In the genomic region with DNA sequence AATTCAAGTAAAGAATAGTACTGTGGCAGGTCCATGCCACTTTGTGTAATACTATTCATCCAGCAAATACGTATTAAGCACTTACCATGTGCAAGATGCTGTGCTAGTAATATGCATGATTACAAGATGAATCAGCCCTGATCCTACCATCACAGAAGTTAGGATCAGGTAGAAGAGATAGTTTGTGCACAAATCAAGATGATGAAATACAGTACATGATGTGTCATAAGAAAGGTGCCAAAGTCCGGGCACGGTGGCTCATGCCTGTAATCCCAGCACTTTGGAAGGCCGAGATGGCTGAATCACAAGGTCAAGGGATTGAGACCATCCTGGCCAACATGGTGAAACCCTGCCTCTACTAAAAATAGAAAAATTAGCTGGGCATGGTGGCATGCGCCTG, we compare ENCODE assay signal across 21 cellular contexts. TPM values are rescaled to one million over a fixed set of nuclear protein-coding genes. Genes with fewer than 3 reads are reported as not detected.
DNase-seq lines count a peak whose midpoint lies in the region; ATAC-seq, FAIRE-seq and TF ChIP-seq lines count a peak whose summit lies in the region.
"Had no signal": no experiment of that assay in that cellular context is flagged by ENCODE, and none has a peak within 500 bp of the region (broad histone marks: within the 10 kb centered on the region; RNA-seq: fewer than 3 reads in every experiment).

No MANE protein-coding gene starts in this region.

- FAIRE-seq in HepG2 (lab: Jason Lieb, UNC) = no peak
- FAIRE-seq: urothelium cell line had no signal

- POLR2A ChIA-PET in HepG2 (lab: Yijun Ruan, JAX) = no interaction called here

- TF ChIP-seq CTCF in AG10803 (conservative IDR thresholded peaks at IDR 0.05; ENCODE audit: low read length) (no peak), HepG2 (CRISPR knock-in tag; IDR thresholded peaks at IDR 0.05) (no peak), esophagus squamous epithelium (IDR thresholded peaks at IDR 0.05) (no peak)

- peaks cover 9% of the 10 kb centered on the region for H3K4me1 Mint-ChIP-seq in activated T-cell treated with anti-CD3 and anti-CD28 coated beads, Interleukin-2, amount 50 U/mL, for 4 hours (ENCODE audit: low read depth)
- H3K4me1 Mint-ChIP-seq: nephron had no signal

- H3K4me1 ChIP-seq in HepG2 (ENCODE audit: insufficient read depth, low read length) = peaks cover 9% of the 10 kb centered on the region
- H3K4me1 ChIP-seq in esophagus squamous epithelium = no peaks in the 10 kb centered on the region

- H3K9me3 ChIP-seq in HepG2 (ENCODE audit: low read length) = no peaks in the 10 kb centered on the region
- H3K9me3 ChIP-seq in esophagus squamous epithelium = no peaks in the 10 kb centered on the region

- H3K4me3 Mint-ChIP-seq in activated T-cell treated with anti-CD3 and anti-CD28 coated beads, Interleukin-2, amount 50 U/mL, for 4 hours = no peak overlapping the region
- H3K4me3 Mint-ChIP-seq: activated naive CD8-positive, alpha-beta T cell treated with anti-CD3 and anti-CD28 coated beads, Interleukin-2, amount 10 ng/mL, durations not matched to agents 7 days and 5 days; CD8-positive, alpha-beta T cell; nephron had no signal

- H3K27me3 ChIP-seq in HepG2 (ENCODE audit: control insufficient read depth in 1 of 2, insufficient read depth in 2 of 2, low read length in 2 of 2) (no peaks in the 10 kb centered on the region), esophagus squamous epithelium (no peaks in the 10 kb centered on the region)
- H3K27me3 ChIP-seq: brain microvascular endothelial cell had no signal

- H3K79me2 ChIP-seq in HepG2 (ENCODE audit: insufficient read depth, low read length) = no peaks in the 10 kb centered on the region

- DNase-seq in AG10803 (ENCODE audit: low read depth) (peak; percentile 48), HT1080 (ENCODE audit: low read depth) (peak; percentile 75), amniotic epithelial cell (ENCODE audit: low read depth) (peak; percentile 83), HepG2 (ENCODE audit: low spot score) (no peak), NOMO-1 treated with DMSO at 0.1 percent for 48 hours (lab: John Stamatoyannopoulos, UW; ENCODE audit: unreplicated experiment) (no peak), esophagus squamous epithelium (lab: John Stamatoyannopoulos, UW) (no peak), sciatic nerve (ENCODE audit: low spot score) (no peak)
- no peak for DNase-seq in activated T-cell treated with anti-CD3 and anti-CD28 coated beads, Interleukin-2, amount 50 U/mL, for 4 hours
- DNase-seq: activated CD4-positive, CD25-positive, alpha-beta regulatory T cell treated with anti-CD3 and anti-CD28 coated beads, Interleukin-2, amount 50 U/mL, for 72 hours; activated naive CD8-positive, alpha-beta T cell treated with anti-CD3 and anti-CD28 coated beads, Interleukin-2, amount 10 ng/mL, durations not matched to agents 7 days and 5 days; brain microvascular endothelial cell; CD8-positive, alpha-beta T cell; DMS79; left cardiac atrium; NCI-H146; PC-9; stimulated activated CD4-positive, alpha-beta T cell treated with anti-CD3 and anti-CD28 coated beads, Interleukin-4, amount 100 ng/mL, for 4 hours; T-helper 9 cell had no signal

- no peak overlapping the region for H2AFZ ChIP-seq in HepG2 (ENCODE audit: low read length)
- H2AFZ ChIP-seq: PC-9 had no signal

- TF ChIP-seq EP300 in HepG2 (IDR thresholded peaks at IDR 0.05; ENCODE audit: low read depth in 2 of 2, low read length in 2 of 2) (no peak), HepG2 (CRISPR knock-in tag; IDR thresholded peaks at IDR 0.05; ENCODE audit: borderline replicate concordance) (no peak)

- no peak overlapping the region for H3K4me2 ChIP-seq in HepG2 (ENCODE audit: low read depth, low read length)
- H3K4me2 ChIP-seq: PC-9, smooth muscle cell had no signal

- CTCF ChIA-PET in HepG2 (lab: Yijun Ruan, JAX; ENCODE audit: low intra/inter-chr PET ratio, low total read pairs) = no interaction called here

- H4K20me1 ChIP-seq in HepG2 (ENCODE audit: insufficient read depth, low read length) = no peaks in the 10 kb centered on the region

- no peak overlapping the region for H3K9ac ChIP-seq in HepG2 (ENCODE audit: insufficient read depth, low read depth, low read length)

- 78% methylated on average over 5 of the region's 5 CpGs for WGBS in HepG2 (ENCODE audit: low lambda C conversion rate)
- WGBS in esophagus squamous epithelium, 2 donors = 70 to 83% methylated on average over 5 of the region's 5 CpGs

- H3K36me3 ChIP-seq in HepG2 (replicated peaks in 1 of 2; ENCODE audit: control insufficient read depth in 1 of 2, insufficient read depth in 2 of 2, low read length in 2 of 2) (peaks cover 34 to 80% of the 10 kb centered on the region in 2 experiments), esophagus squamous epithelium (peaks cover 18 to 100% (median 63%) of the 10 kb centered on the region in 3 donors)

- no peaks in the 10 kb centered on the region for H3K27me3 Mint-ChIP-seq in activated T-cell treated with anti-CD3 and anti-CD28 coated beads, Interleukin-2, amount 50 U/mL, for 4 hours (ENCODE audit: low read depth)
- H3K27me3 Mint-ChIP-seq: activated naive CD8-positive, alpha-beta T cell treated with anti-CD3 and anti-CD28 coated beads, Interleukin-2, amount 10 ng/mL, durations not matched to agents 7 days and 5 days had no signal

- H3K27ac ChIP-seq in HepG2 (ENCODE audit: extremely low read length, insufficient read depth, low read length) (no peak overlapping the region), esophagus squamous epithelium (no peak overlapping the region)
- H3K27ac ChIP-seq: brain microvascular endothelial cell, PC-9 had no signal

- ATAC-seq in HepG2 (no peak), sciatic nerve (no peak)
- no peak for ATAC-seq in activated T-cell treated with anti-CD3 and anti-CD28 coated beads, Interleukin-2, amount 50 U/mL, for 4 hours
- ATAC-seq: CD8-positive, alpha-beta T cell; left cardiac atrium had no signal

- BruUV-seq in HepG2 (replicated peaks; lab: Mats Ljungman, UMichigan) = no TSS peak

- peaks cover 16% of the 10 kb centered on the region for H3K36me3 Mint-ChIP-seq in activated T-cell treated with anti-CD3 and anti-CD28 coated beads, Interleukin-2, amount 50 U/mL, for 4 hours (ENCODE audit: insufficient read depth)

- intact Hi-C loops in HepG2 (cut with micrococcal nuclease; ENCODE audit: unreplicated experiment) = no loop called here
- intact Hi-C loops in esophagus squamous epithelium (cut with DNase I) = loop anchor here (10.0 kb wide), 1 partner anchor 158 kb away; no protein-coding TSS in a partner anchor
- intact Hi-C loops in sciatic nerve (cut with DNase I) = no loop called here

- H3K4me3 ChIP-seq in AG10803 (ENCODE audit: low read length) (no peak overlapping the region), HepG2 (replicated peaks in 1 of 3; ENCODE audit: insufficient read depth in 1 of 3, low read depth in 2 of 3, low read length in 3 of 3) (no peak overlapping the region), esophagus squamous epithelium (no peak overlapping the region)
- H3K4me3 ChIP-seq: PC-9, smooth muscle cell had no signal

- TF ChIP-seq RAD21 in HepG2 (CRISPR knock-in tag; IDR thresholded peaks at IDR 0.05) = no peak

- TF ChIP-seq POLR2A in HepG2 (IDR thresholded peaks at IDR 0.05; ENCODE audit: insufficient read depth in 1 of 2, low read depth in 2 of 2, low read length in 2 of 2) (no peak), esophagus squamous epithelium (IDR thresholded peaks at IDR 0.05) (no peak)

- H3K9me3 Mint-ChIP-seq in activated T-cell treated with anti-CD3 and anti-CD28 coated beads, Interleukin-2, amount 50 U/mL, for 4 hours = no peaks in the 10 kb centered on the region
- H3K9me3 Mint-ChIP-seq: activated naive CD8-positive, alpha-beta T cell treated with anti-CD3 and anti-CD28 coated beads, Interleukin-2, amount 10 ng/mL, durations not matched to agents 7 days and 5 days; CD8-positive, alpha-beta T cell; nephron had no signal

- in situ Hi-C loops in HepG2 (cut with HindIII; ENCODE audit: extremely low pct_ligation_motif_present, low pct_unique_long_range_greater_than_20kb) = loop anchor here (5.0 kb wide), 1 partner anchor 50 kb away; no protein-coding TSS in a partner anchor

RNA-seq across cellular contexts. Expression of a gene that starts 10.9 kb away (rescaled TPM):
- total RNA-seq in HT1080 (2014; rRNA removed; shearing (Covaris generic)) = 52.8 and 63.4 TPM in 2 replicates
- polyA plus RNA-seq in HT1080 (2015; cell fraction: cytosol; rRNA removed) = 30.6 and 42.5 TPM in 2 replicates
- 79.3 and 95.0 TPM in 2 replicates for polyA plus RNA-seq in HT1080 (2015; cell fraction: nucleus; rRNA removed)
- total RNA-seq in HepG2 (2016; rRNA removed; fragmentation: Illumina TruSeq; extraction: Trizol) (73.8 and 85.7 TPM in 2 replicates), esophagus squamous epithelium (10 to 100 TPM; 40.3 to 54.0 (median 47.5) TPM), sciatic nerve (51.0 TPM)
- total RNA-seq in HepG2 (2016; cell fraction: cytosol; rRNA removed; fragmentation: Illumina TruSeq; extraction: Trizol; ENCODE audit: low read depth) = 9.8 and 10.8 TPM in 2 replicates
- total RNA-seq in HepG2 (2016; cell fraction: insoluble cytoplasmic fraction; rRNA removed; fragmentation: Illumina TruSeq; extraction: Trizol) = 73.6 and 85.8 TPM in 2 replicates
- 16.2 and 17.5 TPM in 2 replicates for total RNA-seq in HepG2 (2016; cell fraction: membrane; rRNA removed; fragmentation: Illumina TruSeq; extraction: Trizol)
- total RNA-seq in HepG2 (2016; cell fraction: nucleus; rRNA removed; fragmentation: Illumina TruSeq; extraction: Trizol) = 47.2 and 51.5 TPM in 2 replicates
- 51.1 and 52.7 TPM in 2 replicates for polyA plus RNA-seq in HepG2 (2011; rRNA removed)
- 40.4 and 61.2 TPM in 2 replicates for polyA plus RNA-seq in HepG2 (2011; cell fraction: cytosol; rRNA removed)
- polyA plus RNA-seq in HepG2 (2011; cell fraction: nucleus; rRNA removed) = 138 and 141 TPM in 2 replicates
- 38.9 and 41.3 TPM in 2 replicates for polyA plus RNA-seq in HepG2 (2012)
- 4.5 and 4.8 TPM in 2 replicates for polyA plus RNA-seq in HepG2 (2016; cell fraction: cytosol; fragmentation: Illumina TruSeq; extraction: Trizol; ENCODE audit: low read depth)
- polyA plus RNA-seq in HepG2 (2016; cell fraction: insoluble cytoplasmic fraction; fragmentation: Illumina TruSeq; extraction: Trizol; ENCODE audit: low read depth) = 53.2 and 57.0 TPM in 2 replicates
- polyA plus RNA-seq in HepG2 (2016; cell fraction: membrane; fragmentation: Illumina TruSeq; extraction: Trizol; ENCODE audit: low read depth) = 5.8 and 7.8 TPM in 2 replicates
- polyA plus RNA-seq in HepG2 (2016; cell fraction: nucleus; fragmentation: Illumina TruSeq; extraction: Trizol; ENCODE audit: insufficient read depth, low read depth) = 75.3 and 76.0 TPM in 2 replicates
- 62.6 and 88.2 TPM in 2 replicates for polyA minus RNA-seq in HepG2 (2011; rRNA and poly(A)+ RNA removed; ENCODE audit: low replicate concordance)
- 21.7 and 23.0 TPM in 2 replicates for polyA minus RNA-seq in HepG2 (2011; cell fraction: cytosol; rRNA and poly(A)+ RNA removed)
- polyA minus RNA-seq in HepG2 (2011; cell fraction: nucleus; rRNA and poly(A)+ RNA removed) = 43.4 and 56.8 TPM in 2 replicates
- total RNA-seq in activated T-cell treated with anti-CD3 and anti-CD28 coated beads, Interleukin-2, amount 50 U/mL, for 4 hours = 10 to 100 TPM; 24.0 to 31.6 (median 29.3) TPM

RNA-seq across cellular contexts. Expression of a gene that starts 11.2 kb away (rescaled TPM):
- 152 and 267 TPM in 2 replicates for total RNA-seq in HT1080 (2014; rRNA removed; shearing (Covaris generic))
- polyA plus RNA-seq in HT1080 (2015; cell fraction: cytosol; rRNA removed) = 171 and 196 TPM in 2 replicates
- 609 and 663 TPM in 2 replicates for polyA plus RNA-seq in HT1080 (2015; cell fraction: nucleus; rRNA removed)
- total RNA-seq in HepG2 (2016; rRNA removed; fragmentation: Illumina TruSeq; extraction: Trizol) (500 and 817 TPM in 2 replicates), esophagus squamous epithelium (100 to 1,000 TPM in 3 of 4 donors, 10 to 100 TPM in 1; 77.9 to 145 (median 134) TPM), sciatic nerve (207 TPM)
- total RNA-seq in HepG2 (2016; cell fraction: cytosol; rRNA removed; fragmentation: Illumina TruSeq; extraction: Trizol; ENCODE audit: low read depth) = 52.3 and 54.5 TPM in 2 replicates
- total RNA-seq in HepG2 (2016; cell fraction: insoluble cytoplasmic fraction; rRNA removed; fragmentation: Illumina TruSeq; extraction: Trizol) = 484 and 682 TPM in 2 replicates
- 138 and 170 TPM in 2 replicates for total RNA-seq in HepG2 (2016; cell fraction: membrane; rRNA removed; fragmentation: Illumina TruSeq; extraction: Trizol)
- 336 and 347 TPM in 2 replicates for total RNA-seq in HepG2 (2016; cell fraction: nucleus; rRNA removed; fragmentation: Illumina TruSeq; extraction: Trizol)
- 140 and 157 TPM in 2 replicates for polyA plus RNA-seq in HepG2 (2011; rRNA removed)
- 134 and 147 TPM in 2 replicates for polyA plus RNA-seq in HepG2 (2011; cell fraction: cytosol; rRNA removed)
- polyA plus RNA-seq in HepG2 (2011; cell fraction: nucleus; rRNA removed) = 150 and 189 TPM in 2 replicates
- polyA plus RNA-seq in HepG2 (2012) = 211 and 269 TPM in 2 replicates
- 31.7 and 36.7 TPM in 2 replicates for polyA plus RNA-seq in HepG2 (2016; cell fraction: cytosol; fragmentation: Illumina TruSeq; extraction: Trizol; ENCODE audit: low read depth)
- polyA plus RNA-seq in HepG2 (2016; cell fraction: insoluble cytoplasmic fraction; fragmentation: Illumina TruSeq; extraction: Trizol; ENCODE audit: low read depth) = 551 and 651 TPM in 2 replicates
- polyA plus RNA-seq in HepG2 (2016; cell fraction: membrane; fragmentation: Illumina TruSeq; extraction: Trizol; ENCODE audit: low read depth) = 103 and 131 TPM in 2 replicates
- polyA plus RNA-seq in HepG2 (2016; cell fraction: nucleus; fragmentation: Illumina TruSeq; extraction: Trizol; ENCODE audit: insufficient read depth, low read depth) = 452 and 475 TPM in 2 replicates
- polyA minus RNA-seq in HepG2 (2011; rRNA and poly(A)+ RNA removed; ENCODE audit: low replicate concordance) = 774 and 825 TPM in 2 replicates
- 152 and 162 TPM in 2 replicates for polyA minus RNA-seq in HepG2 (2011; cell fraction: cytosol; rRNA and poly(A)+ RNA removed)
- polyA minus RNA-seq in HepG2 (2011; cell fraction: nucleus; rRNA and poly(A)+ RNA removed) = 238 and 284 TPM in 2 replicates
- total RNA-seq in activated T-cell treated with anti-CD3 and anti-CD28 coated beads, Interleukin-2, amount 50 U/mL, for 4 hours = 100 to 1,000 TPM; 647 to 745 (median 710) TPM

RNA-seq across cellular contexts. Expression of a gene that starts 58.1 kb away (rescaled TPM):
- total RNA-seq in HT1080 (2014; rRNA removed; shearing (Covaris generic)) = 3.9 and 4.9 TPM in 2 replicates
- 2.7 and 3.1 TPM in 2 replicates for polyA plus RNA-seq in HT1080 (2015; cell fraction: cytosol; rRNA removed)
- 21.0 and 24.1 TPM in 2 replicates for polyA plus RNA-seq in HT1080 (2015; cell fraction: nucleus; rRNA removed)
- total RNA-seq in HepG2 (2016; rRNA removed; fragmentation: Illumina TruSeq; extraction: Trizol) = 4.9 and 9.1 TPM in 2 replicates
- 4.4 and 5.2 TPM in 2 replicates for total RNA-seq in HepG2 (2016; cell fraction: cytosol; rRNA removed; fragmentation: Illumina TruSeq; extraction: Trizol; ENCODE audit: low read depth)
- total RNA-seq in HepG2 (2016; cell fraction: insoluble cytoplasmic fraction; rRNA removed; fragmentation: Illumina TruSeq; extraction: Trizol) = 4.2 and 8.4 TPM in 2 replicates
- total RNA-seq in HepG2 (2016; cell fraction: membrane; rRNA removed; fragmentation: Illumina TruSeq; extraction: Trizol) = 2.6 and 3.0 TPM in 2 replicates
- total RNA-seq in HepG2 (2016; cell fraction: nucleus; rRNA removed; fragmentation: Illumina TruSeq; extraction: Trizol) = 12.1 and 12.8 TPM in 2 replicates
- 15.0 and 19.2 TPM in 2 replicates for polyA plus RNA-seq in HepG2 (2011; rRNA removed)
- 6.7 and 8.3 TPM in 2 replicates for polyA plus RNA-seq in HepG2 (2011; cell fraction: cytosol; rRNA removed)
- 81.8 and 104 TPM in 2 replicates for polyA plus RNA-seq in HepG2 (2011; cell fraction: nucleus; rRNA removed)
- polyA plus RNA-seq in HepG2 (2012) = 6.2 and 6.4 TPM in 2 replicates
- polyA plus RNA-seq in HepG2 (2016; cell fraction: cytosol; fragmentation: Illumina TruSeq; extraction: Trizol; ENCODE audit: low read depth) = 0.53 and 0.70 TPM in 2 replicates
- 3.5 and 3.9 TPM in 2 replicates for polyA plus RNA-seq in HepG2 (2016; cell fraction: insoluble cytoplasmic fraction; fragmentation: Illumina TruSeq; extraction: Trizol; ENCODE audit: low read depth)
- 1.2 and 1.3 TPM in 2 replicates for polyA plus RNA-seq in HepG2 (2016; cell fraction: membrane; fragmentation: Illumina TruSeq; extraction: Trizol; ENCODE audit: low read depth)
- polyA plus RNA-seq in HepG2 (2016; cell fraction: nucleus; fragmentation: Illumina TruSeq; extraction: Trizol; ENCODE audit: insufficient read depth, low read depth) = 28.7 and 33.1 TPM in 2 replicates
- 24.8 and 29.5 TPM in 2 replicates for polyA minus RNA-seq in HepG2 (2011; rRNA and poly(A)+ RNA removed; ENCODE audit: low replicate concordance)
- polyA minus RNA-seq in HepG2 (2011; cell fraction: cytosol; rRNA and poly(A)+ RNA removed) = 4.3 and 5.3 TPM in 2 replicates
- 15.6 and 19.0 TPM in 2 replicates for polyA minus RNA-seq in HepG2 (2011; cell fraction: nucleus; rRNA and poly(A)+ RNA removed)
- total RNA-seq in activated T-cell treated with anti-CD3 and anti-CD28 coated beads, Interleukin-2, amount 50 U/mL, for 4 hours = 10 to 100 TPM; 17.7 to 20.5 (median 19.2) TPM
- 10 to 100 TPM; 10.2 to 13.0 (median 11.0) TPM for total RNA-seq in esophagus squamous epithelium
- total RNA-seq in sciatic nerve = 19.7 TPM

Comparison
In these comparisons a context has a peak if more than half of its experiments do, and no peak if none do; other contexts are left out.
1. DNase-seq: peak in AG10803 (single experiment), HT1080 (single experiment) and amniotic epithelial cell (single experiment); none in HepG2 (single experiment), activated T-cell treated with anti-CD3 and anti-CD28 coated beads, Interleukin-2, amount 50 U/mL, for 4 hours (single experiment), NOMO-1 treated with DMSO at 0.1 percent for 48 hours (single experiment), esophagus squamous epithelium (single experiment) and sciatic nerve (single experiment).